ENCODE assay signal across 8 cellular contexts in genomic region chr19:6476155-6476895, GRCh38. TPM values are rescaled to one million over a fixed set of nuclear protein-coding genes. Genes with fewer than 3 reads are reported as not detected.
DNase-seq lines count a peak whose midpoint lies in the region; ATAC-seq and TF ChIP-seq lines count a peak whose summit lies in the region.

No MANE protein-coding gene starts in this region.

- H3K9me3 Mint-ChIP-seq in chondrocyte (ENCODE audit: low read depth) = no peaks in the 10 kb centered on the region

- DNase-seq in AG10803 (ENCODE audit: low read depth) = peak; percentile 12
- DNase-seq in HuH-7.5 (ENCODE audit: low spot score) = peak; percentile 89
- DNase-seq in activated CD4-positive, alpha-beta T cell treated with anti-CD3 and anti-CD28 coated beads for 1 hour = peak; percentile 50
- DNase-seq in chondrocyte (ENCODE audit: low spot score) = no peak
- DNase-seq in left colon = peak; percentile 93 to 95
- peak; percentile 59 for DNase-seq in stimulated activated CD4-positive, alpha-beta T cell treated with anti-CD3 and anti-CD28 coated beads, Interleukin-4, amount 100 ng/mL, for 1 hour
- DNase-seq in middle frontal gyrus (ENCODE audit: extremely low spot score, low spot score) = no peak

- H3K27ac Mint-ChIP-seq in chondrocyte (ENCODE audit: unreplicated experiment) = no peak overlapping the region

- H3K27me3 Mint-ChIP-seq in chondrocyte (ENCODE audit: low read depth) = peaks cover 13% of the 10 kb centered on the region

- no peaks in the 10 kb centered on the region for H3K36me3 Mint-ChIP-seq in chondrocyte (ENCODE audit: low read depth)

- H3K4me3 Mint-ChIP-seq in chondrocyte (ENCODE audit: unreplicated experiment) = peak overlapping the region; percentile 59

- TF ChIP-seq CTCF in AG10803 (conservative IDR thresholded peaks at IDR 0.05; ENCODE audit: low read length) = no peak
- no peak for TF ChIP-seq CTCF in chondrocyte (IDR thresholded peaks at IDR 0.05)

- peaks cover 6% of the 10 kb centered on the region for H3K4me1 Mint-ChIP-seq in chondrocyte (ENCODE audit: low read depth)

- ATAC-seq in left colon = peak; percentile 93
- ATAC-seq in HG02642 (IDR thresholded peaks at IDR 0.05; ENCODE audit: poor library complexity, unreplicated experiment) = no peak

- H3K4me3 ChIP-seq in AG10803 (ENCODE audit: low read length) = no peak overlapping the region

- intact Hi-C loops in left colon (cut with DNase I, micrococcal nuclease) = no loop called here

RNA-seq across cellular contexts. Expression of gene DENND1C, which starts 5.3 kb away (rescaled TPM):
- total RNA-seq in chondrocyte = not detected in 3 replicates
- total RNA-seq in left colon = 1 to 10 TPM; 2.8 TPM

RNA-seq across cellular contexts. Expression of gene CRB3, which starts 12.3 kb away (rescaled TPM):
- total RNA-seq in chondrocyte (0.32 TPM in 1 of 3 replicates, not detected in the others), left colon (100 to 1,000 TPM; 106 to 148 TPM)

RNA-seq across cellular contexts. Expression of gene SLC25A23, which starts 16.7 kb away (rescaled TPM):
- total RNA-seq in chondrocyte (47.8 to 51.7 TPM (median 49.4 TPM) in 3 replicates), left colon (100 to 1,000 TPM; 126 to 163 TPM)

RNA-seq across cellular contexts. Expression of gene TUBB4A, which starts 25.8 kb away (rescaled TPM):
- total RNA-seq in chondrocyte (0.26 to 0.99 TPM (median 0.70 TPM) in 3 replicates), left colon (1 to 10 TPM; 1.1 to 1.7 TPM)

RNA-seq across cellular contexts. Expression of gene SLC25A41, which starts 42.8 kb away (rescaled TPM):
- total RNA-seq in chondrocyte (0.20 TPM in 1 of 3 replicates, not detected in the others), left colon (under 1 TPM; 0.47 to 0.85 TPM)

Comparison
In these comparisons a context has a peak if more than half of its experiments do, and no peak if none do; other contexts are left out.
1. DNase-seq: peak in AG10803 (single experiment), HuH-7.5 (single experiment), activated CD4-positive, alpha-beta T cell treated with anti-CD3 and anti-CD28 coated beads for 1 hour (single experiment), left colon (2 of 2) and stimulated activated CD4-positive, alpha-beta T cell treated with anti-CD3 and anti-CD28 coated beads, Interleukin-4, amount 100 ng/mL, for 1 hour (single experiment); none in chondrocyte (single experiment) and middle frontal gyrus (single experiment).
2. RNA of gene CRB3, which starts 12.3 kb away (total RNA-seq): 106 to 148 TPM in left colon; 0.32 TPM in chondrocyte; every median in the first group is over 10 times any median in the second.